1 cellular context compared by ENCODE assay signal in the genomic region with DNA sequence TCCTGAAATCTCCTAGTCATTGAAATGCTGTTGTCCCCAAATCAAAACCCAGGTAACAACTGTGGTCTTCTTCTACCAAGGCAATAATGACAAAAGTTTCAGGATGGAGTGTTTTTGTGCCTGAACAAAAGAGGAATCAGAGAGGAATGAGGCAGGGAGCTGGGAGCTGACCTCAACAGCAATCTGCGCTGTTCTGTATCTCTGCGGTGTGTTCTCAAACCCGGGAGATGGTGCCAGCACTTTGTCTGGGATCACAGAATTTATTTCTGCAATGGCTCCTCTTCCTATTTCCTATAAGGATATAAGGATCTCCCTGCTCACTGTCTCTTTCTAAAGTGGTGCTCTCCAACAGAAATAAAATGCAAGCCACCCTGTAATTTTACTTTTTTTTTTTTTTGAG.
TF ChIP-seq lines count a peak whose summit lies in the region.

No MANE protein-coding gene starts in this region.

TF ChIP-seq in HEK293, 187 proteins besides CTCF, POLR2A, EP300 and RAD21 (continued from another document):
- TF ChIP-seq, protein P1, sequence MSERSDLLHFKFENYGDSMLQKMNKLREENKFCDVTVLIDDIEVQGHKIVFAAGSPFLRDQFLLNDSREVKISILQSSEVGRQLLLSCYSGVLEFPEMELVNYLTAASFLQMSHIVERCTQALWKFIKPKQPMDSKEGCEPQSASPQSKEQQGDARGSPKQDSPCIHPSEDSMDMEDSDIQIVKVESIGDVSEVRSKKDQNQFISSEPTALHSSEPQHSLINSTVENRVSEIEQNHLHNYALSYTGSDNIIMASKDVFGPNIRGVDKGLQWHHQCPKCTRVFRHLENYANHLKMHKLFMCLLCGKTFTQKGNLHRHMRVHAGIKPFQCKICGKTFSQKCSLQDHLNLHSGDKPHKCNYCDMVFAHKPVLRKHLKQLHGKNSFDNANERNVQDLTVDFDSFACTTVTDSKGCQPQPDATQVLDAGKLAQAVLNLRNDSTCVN (tag by site-specific recombination; optimal IDR thresholded peaks at IDR 0.05), result no peak
- TF ChIP-seq, protein P2, sequence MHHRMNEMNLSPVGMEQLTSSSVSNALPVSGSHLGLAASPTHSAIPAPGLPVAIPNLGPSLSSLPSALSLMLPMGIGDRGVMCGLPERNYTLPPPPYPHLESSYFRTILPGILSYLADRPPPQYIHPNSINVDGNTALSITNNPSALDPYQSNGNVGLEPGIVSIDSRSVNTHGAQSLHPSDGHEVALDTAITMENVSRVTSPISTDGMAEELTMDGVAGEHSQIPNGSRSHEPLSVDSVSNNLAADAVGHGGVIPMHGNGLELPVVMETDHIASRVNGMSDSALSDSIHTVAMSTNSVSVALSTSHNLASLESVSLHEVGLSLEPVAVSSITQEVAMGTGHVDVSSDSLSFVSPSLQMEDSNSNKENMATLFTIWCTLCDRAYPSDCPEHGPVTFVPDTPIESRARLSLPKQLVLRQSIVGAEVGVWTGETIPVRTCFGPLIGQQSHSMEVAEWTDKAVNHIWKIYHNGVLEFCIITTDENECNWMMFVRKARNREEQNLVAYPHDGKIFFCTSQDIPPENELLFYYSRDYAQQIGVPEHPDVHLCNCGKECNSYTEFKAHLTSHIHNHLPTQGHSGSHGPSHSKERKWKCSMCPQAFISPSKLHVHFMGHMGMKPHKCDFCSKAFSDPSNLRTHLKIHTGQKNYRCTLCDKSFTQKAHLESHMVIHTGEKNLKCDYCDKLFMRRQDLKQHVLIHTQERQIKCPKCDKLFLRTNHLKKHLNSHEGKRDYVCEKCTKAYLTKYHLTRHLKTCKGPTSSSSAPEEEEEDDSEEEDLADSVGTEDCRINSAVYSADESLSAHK (tag by site-specific recombination; IDR thresholded peaks at IDR 0.05), result no peak
- TF ChIP-seq, protein P3, sequence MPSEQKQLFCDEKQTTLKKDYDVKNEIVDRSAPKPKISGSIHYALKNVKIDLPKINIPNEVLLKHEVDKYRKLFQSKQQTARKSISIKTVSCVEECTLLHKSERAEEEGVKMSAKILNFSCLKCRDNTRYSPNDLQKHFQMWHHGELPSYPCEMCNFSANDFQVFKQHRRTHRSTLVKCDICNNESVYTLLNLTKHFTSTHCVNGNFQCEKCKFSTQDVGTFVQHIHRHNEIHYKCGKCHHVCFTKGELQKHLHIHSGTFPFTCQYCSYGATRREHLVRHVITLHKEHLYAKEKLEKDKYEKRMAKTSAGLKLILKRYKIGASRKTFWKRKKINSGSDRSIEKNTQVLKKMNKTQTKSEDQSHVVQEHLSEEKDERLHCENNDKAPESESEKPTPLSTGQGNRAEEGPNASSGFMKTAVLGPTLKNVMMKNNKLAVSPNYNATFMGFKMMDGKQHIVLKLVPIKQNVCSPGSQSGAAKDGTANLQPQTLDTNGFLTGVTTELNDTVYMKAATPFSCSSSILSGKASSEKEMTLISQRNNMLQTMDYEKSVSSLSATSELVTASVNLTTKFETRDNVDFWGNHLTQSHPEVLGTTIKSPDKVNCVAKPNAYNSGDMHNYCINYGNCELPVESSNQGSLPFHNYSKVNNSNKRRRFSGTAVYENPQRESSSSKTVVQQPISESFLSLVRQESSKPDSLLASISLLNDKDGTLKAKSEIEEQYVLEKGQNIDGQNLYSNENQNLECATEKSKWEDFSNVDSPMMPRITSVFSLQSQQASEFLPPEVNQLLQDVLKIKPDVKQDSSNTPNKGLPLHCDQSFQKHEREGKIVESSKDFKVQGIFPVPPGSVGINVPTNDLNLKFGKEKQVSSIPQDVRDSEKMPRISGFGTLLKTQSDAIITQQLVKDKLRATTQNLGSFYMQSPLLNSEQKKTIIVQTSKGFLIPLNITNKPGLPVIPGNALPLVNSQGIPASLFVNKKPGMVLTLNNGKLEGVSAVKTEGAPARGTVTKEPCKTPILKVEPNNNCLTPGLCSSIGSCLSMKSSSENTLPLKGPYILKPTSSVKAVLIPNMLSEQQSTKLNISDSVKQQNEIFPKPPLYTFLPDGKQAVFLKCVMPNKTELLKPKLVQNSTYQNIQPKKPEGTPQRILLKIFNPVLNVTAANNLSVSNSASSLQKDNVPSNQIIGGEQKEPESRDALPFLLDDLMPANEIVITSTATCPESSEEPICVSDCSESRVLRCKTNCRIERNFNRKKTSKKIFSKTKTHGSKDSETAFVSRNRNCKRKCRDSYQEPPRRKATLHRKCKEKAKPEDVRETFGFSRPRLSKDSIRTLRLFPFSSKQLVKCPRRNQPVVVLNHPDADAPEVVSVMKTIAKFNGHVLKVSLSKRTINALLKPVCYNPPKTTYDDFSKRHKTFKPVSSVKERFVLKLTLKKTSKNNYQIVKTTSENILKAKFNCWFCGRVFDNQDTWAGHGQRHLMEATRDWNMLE (tag by site-specific recombination; conservative IDR thresholded peaks at IDR 0.05; ENCODE audit: low read depth), result no peak
- TF ChIP-seq ZNF404 (tag by site-specific recombination; IDR thresholded peaks at IDR 0.05) (no peak), MEIS1 (CRISPR knock-in tag; IDR thresholded peaks at IDR 0.05; ENCODE audit: borderline replicate concordance) (no peak), ZNF76 (tag by site-specific recombination; IDR thresholded peaks at IDR 0.05; ENCODE audit: borderline replicate concordance, low read depth) (no peak), ZNF169 (tag by site-specific recombination; IDR thresholded peaks at IDR 0.05) (no peak), SP7 (tag by site-specific recombination; IDR thresholded peaks at IDR 0.05) (no peak), ZNF791 (tag by site-specific recombination; IDR thresholded peaks at IDR 0.05) (no peak), ZNF626 (tag by site-specific recombination; IDR thresholded peaks at IDR 0.05) (no peak)
